1 cellular context compared by ENCODE assay signal in the genomic region with DNA sequence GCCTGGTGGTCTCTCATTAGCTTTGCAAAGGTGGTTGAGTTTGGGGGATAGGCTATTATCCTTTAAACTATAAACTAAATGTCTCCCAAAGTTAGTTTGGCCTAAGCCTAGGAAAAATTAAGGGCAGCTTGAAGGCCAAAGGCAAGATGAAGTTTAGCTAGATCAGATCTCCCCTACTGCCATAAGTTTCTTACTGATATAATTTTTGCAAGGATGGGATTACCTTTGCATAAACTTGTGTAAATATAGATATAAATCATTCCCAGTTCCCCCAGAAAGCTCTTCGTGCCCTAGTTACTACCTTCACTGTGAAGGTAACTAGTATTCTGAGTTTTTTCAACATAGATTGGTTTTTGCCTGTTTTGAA.
TF ChIP-seq lines count a peak whose summit lies in the region.

No MANE protein-coding gene starts in this region.

TF ChIP-seq in K562, 482 proteins besides CTCF, POLR2A, EP300 and RAD21 (continued from another document):
- TF ChIP-seq, protein P1, sequence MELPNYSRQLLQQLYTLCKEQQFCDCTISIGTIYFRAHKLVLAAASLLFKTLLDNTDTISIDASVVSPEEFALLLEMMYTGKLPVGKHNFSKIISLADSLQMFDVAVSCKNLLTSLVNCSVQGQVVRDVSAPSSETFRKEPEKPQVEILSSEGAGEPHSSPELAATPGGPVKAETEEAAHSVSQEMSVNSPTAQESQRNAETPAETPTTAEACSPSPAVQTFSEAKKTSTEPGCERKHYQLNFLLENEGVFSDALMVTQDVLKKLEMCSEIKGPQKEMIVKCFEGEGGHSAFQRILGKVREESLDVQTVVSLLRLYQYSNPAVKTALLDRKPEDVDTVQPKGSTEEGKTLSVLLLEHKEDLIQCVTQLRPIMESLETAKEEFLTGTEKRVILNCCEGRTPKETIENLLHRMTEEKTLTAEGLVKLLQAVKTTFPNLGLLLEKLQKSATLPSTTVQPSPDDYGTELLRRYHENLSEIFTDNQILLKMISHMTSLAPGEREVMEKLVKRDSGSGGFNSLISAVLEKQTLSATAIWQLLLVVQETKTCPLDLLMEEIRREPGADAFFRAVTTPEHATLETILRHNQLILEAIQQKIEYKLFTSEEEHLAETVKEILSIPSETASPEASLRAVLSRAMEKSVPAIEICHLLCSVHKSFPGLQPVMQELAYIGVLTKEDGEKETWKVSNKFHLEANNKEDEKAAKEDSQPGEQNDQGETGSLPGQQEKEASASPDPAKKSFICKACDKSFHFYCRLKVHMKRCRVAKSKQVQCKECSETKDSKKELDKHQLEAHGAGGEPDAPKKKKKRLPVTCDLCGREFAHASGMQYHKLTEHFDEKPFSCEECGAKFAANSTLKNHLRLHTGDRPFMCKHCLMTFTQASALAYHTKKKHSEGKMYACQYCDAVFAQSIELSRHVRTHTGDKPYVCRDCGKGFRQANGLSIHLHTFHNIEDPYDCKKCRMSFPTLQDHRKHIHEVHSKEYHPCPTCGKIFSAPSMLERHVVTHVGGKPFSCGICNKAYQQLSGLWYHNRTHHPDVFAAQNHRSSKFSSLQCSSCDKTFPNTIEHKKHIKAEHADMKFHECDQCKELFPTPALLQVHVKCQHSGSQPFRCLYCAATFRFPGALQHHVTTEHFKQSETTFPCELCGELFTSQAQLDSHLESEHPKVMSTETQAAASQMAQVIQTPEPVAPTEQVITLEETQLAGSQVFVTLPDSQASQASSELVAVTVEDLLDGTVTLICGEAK (IDR thresholded peaks at IDR 0.05), result 0 out of 2 replicates have a peak, but pooled peaks have one; percentile 5
- TF ChIP-seq, protein P1 (CRISPR knock-in tag; IDR thresholded peaks at IDR 0.05), result no peak
- TF ChIP-seq CREM (IDR thresholded peaks at IDR 0.05; ENCODE audit: low read depth) (no peak), ARID1B (IDR thresholded peaks at IDR 0.05) (peak; percentile 86), BACH1 (tag; IDR thresholded peaks at IDR 0.05) (0 out of 2 replicates have a peak, but pooled peaks have one; percentile 13), C11orf30 (IDR thresholded peaks at IDR 0.05; ENCODE audit: low read depth) (no peak), ZBTB17 (CRISPR knock-in tag; IDR thresholded peaks at IDR 0.05) (no peak), ZNF76 (CRISPR knock-in tag; IDR thresholded peaks at IDR 0.05; ENCODE audit: borderline replicate concordance) (no peak), ATF7 (IDR thresholded peaks at IDR 0.05) (0 out of 2 replicates have a peak, but pooled peaks have one; percentile 51), MEIS2 (IDR thresholded peaks at IDR 0.05; ENCODE audit: partially characterized antibody) (peak; percentile 60), SMARCE1 (IDR thresholded peaks at IDR 0.05) (peak; percentile 66; the same call in 1 of the 2 replicates), FOXA3 (CRISPR knock-in tag; conservative IDR thresholded peaks at IDR 0.05 in 1 of 2, IDR thresholded peaks at IDR 0.05 in 1 of 2) (peak in 1 of 2 experiments; percentile 81; a peak in 2 of 4 replicates)
- TF ChIP-seq, protein P2, sequence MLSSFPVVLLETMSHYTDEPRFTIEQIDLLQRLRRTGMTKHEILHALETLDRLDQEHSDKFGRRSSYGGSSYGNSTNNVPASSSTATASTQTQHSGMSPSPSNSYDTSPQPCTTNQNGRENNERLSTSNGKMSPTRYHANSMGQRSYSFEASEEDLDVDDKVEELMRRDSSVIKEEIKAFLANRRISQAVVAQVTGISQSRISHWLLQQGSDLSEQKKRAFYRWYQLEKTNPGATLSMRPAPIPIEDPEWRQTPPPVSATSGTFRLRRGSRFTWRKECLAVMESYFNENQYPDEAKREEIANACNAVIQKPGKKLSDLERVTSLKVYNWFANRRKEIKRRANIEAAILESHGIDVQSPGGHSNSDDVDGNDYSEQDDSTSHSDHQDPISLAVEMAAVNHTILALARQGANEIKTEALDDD (IDR thresholded peaks at IDR 0.05), result peak; percentile 97
- TF ChIP-seq, protein P3, sequence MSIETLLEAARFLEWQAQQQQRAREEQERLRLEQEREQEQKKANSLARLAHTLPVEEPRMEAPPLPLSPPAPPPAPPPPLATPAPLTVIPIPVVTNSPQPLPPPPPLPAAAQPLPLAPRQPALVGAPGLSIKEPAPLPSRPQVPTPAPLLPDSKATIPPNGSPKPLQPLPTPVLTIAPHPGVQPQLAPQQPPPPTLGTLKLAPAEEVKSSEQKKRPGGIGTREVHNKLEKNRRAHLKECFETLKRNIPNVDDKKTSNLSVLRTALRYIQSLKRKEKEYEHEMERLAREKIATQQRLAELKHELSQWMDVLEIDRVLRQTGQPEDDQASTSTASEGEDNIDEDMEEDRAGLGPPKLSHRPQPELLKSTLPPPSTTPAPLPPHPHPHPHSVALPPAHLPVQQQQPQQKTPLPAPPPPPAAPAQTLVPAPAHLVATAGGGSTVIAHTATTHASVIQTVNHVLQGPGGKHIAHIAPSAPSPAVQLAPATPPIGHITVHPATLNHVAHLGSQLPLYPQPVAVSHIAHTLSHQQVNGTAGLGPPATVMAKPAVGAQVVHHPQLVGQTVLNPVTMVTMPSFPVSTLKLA (conservative IDR thresholded peaks at IDR 0.05), result 0 out of 4 replicates have a peak, but pooled peaks of 1 of the 2 experiments have one; percentile 0
